8 cellular contexts compared by ENCODE assay signal in the genomic region with DNA sequence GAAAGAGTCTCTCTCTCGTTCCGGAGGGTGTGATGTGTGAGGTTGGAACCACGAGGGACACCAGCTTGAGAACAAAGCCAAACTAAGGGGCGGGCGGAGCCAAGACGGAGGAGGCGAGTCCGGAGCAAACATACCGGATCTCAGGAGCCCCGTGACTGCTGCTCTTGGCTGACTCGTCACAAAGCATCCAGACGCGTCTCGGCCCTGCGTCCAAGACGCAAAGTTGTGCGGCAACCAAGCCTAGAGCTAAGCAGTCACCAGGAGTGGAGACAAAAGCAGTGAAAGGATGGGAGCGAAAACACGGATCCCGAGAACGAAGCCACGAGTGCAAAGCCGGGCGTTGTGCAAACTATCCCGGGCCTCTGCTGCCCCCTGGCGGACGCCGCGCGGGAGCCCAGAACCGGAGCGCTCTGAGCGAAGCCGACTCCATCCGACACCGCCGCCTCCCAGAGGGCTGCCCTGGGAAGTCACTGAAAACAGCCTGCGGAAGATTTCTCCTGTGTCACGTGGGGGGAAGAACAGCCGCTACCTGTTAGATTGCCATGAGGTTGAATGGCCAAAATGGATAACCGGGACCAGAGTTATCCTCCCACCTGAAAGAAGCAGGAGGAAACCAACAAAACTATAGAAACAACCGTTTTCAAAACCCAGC. TPM values are rescaled to one million over a fixed set of nuclear protein-coding genes. Genes with fewer than 3 reads are reported as not detected.
DNase-seq lines count a peak whose midpoint lies in the region; ATAC-seq and TF ChIP-seq lines count a peak whose summit lies in the region.

No MANE protein-coding gene starts in this region.

- H3K27ac ChIP-seq in adrenal gland, result peak overlapping the region in 2 of 5 donors; percentile 41 to 56
- peak overlapping the region; percentile 0 to 72 (median 63) for H3K27ac ChIP-seq in heart right ventricle

- H3K4me1 Mint-ChIP-seq in type B pancreatic cell (ENCODE audit: unreplicated experiment), result peaks cover 15% of the 10 kb centered on the region

- H3K4me1 ChIP-seq in adrenal gland (replicated peaks in 1 of 2) (peaks cover 0 to 9% of the 10 kb centered on the region in 2 donors), heart right ventricle (peaks cover 3 to 35% (median 16%) of the 10 kb centered on the region in 9 donors)

- peak overlapping the region; percentile 92 for H3K27ac Mint-ChIP-seq in type B pancreatic cell

- H3K36me3 ChIP-seq in adrenal gland (replicated peaks in 1 of 2) (no peaks in the 10 kb centered on the region), heart right ventricle (no peaks in the 10 kb centered on the region)

- DNase-seq in GM03348 (ENCODE audit: low spot score) (peak; percentile 95), HFF-Myc (ENCODE audit: extremely low read depth, low read depth) (peak; percentile 63), MV-4-11 (lab: John Stamatoyannopoulos, UW) (peak; percentile 55), T follicular helper cell (ENCODE audit: low read depth) (peak; percentile 67), adrenal gland (peak; percentile 84 to 95 (median 91)), heart right ventricle (peak; percentile 91 to 95), posterior cingulate gyrus (peak; percentile 86 to 99 (median 94)), type B pancreatic cell (ENCODE audit: extremely low spot score, unreplicated experiment) (peak; percentile 98)

- no peaks in the 10 kb centered on the region for H3K9me3 Mint-ChIP-seq in type B pancreatic cell

- WGBS in adrenal gland, 4 donors, result 1 to 2% (median 1%) methylated on average over 17 to 42 of the region's 42 CpGs
- 0 to 1% methylated on average over 42 of the region's 42 CpGs for WGBS in heart right ventricle, 2 donors

- peaks cover 27% of the 10 kb centered on the region for H3K27me3 Mint-ChIP-seq in type B pancreatic cell

- peak overlapping the region; percentile 91 for H3K4me3 Mint-ChIP-seq in type B pancreatic cell

- ATAC-seq in heart right ventricle, result peak; percentile 92 to 98 (median 97)

- H3K27me3 ChIP-seq in adrenal gland, result peaks cover 19% of the 10 kb centered on the region
- peaks cover 0 to 30% (median 7%) of the 10 kb centered on the region in 7 donors for H3K27me3 ChIP-seq in heart right ventricle

- intact Hi-C loops in adrenal gland (cut with DNase I) (loop anchor here (5.0 to 10.0 kb wide), 3 partner anchors 480 to 1192 kb away; partner anchors contain the start of gene CXCL12 (in 1 of the 2)), heart right ventricle (cut with DNase I) (loop anchor here in 7 of 10 donors (2.0 to 10.0 kb wide), 9 partner anchors 476 to 1194 kb away; partner anchors contain the start of gene CXCL12 (in 2 of the 7)), posterior cingulate gyrus (cut with DNase I) (loop anchor here (2.0 to 5.0 kb wide), 3 partner anchors 477 to 1194 kb away; partner anchors contain the start of gene CXCL12)

- TF ChIP-seq POLR2A in adrenal gland (IDR thresholded peaks at IDR 0.05), result no peak

- TF ChIP-seq CTCF in HFF-Myc (IDR thresholded peaks at IDR 0.05; ENCODE audit: low read depth, low read length, missing control alignments) (peak; percentile 96), adrenal gland (IDR thresholded peaks at IDR 0.05) (peak; percentile 91 to 99 (median 96)), heart right ventricle (IDR thresholded peaks at IDR 0.05) (peak; percentile 95 to 99 (median 98)), type B pancreatic cell (conservative IDR thresholded peaks at IDR 0.05) (peak; percentile 99)

- H3K4me3 ChIP-seq in HFF-Myc (replicated peaks; ENCODE audit: low read depth, low read length) (peak overlapping the region; percentile 47), adrenal gland (peak overlapping the region in 2 of 4 donors; percentile 24 to 50), heart right ventricle (peak overlapping the region; percentile 29 to 60 (median 54))

- no peaks in the 10 kb centered on the region for H3K9me3 ChIP-seq in adrenal gland (replicated peaks in 1 of 3)
- no peaks in the 10 kb centered on the region for H3K9me3 ChIP-seq in heart right ventricle

- H3K36me3 Mint-ChIP-seq in type B pancreatic cell, result no peaks in the 10 kb centered on the region

RNA-seq across cellular contexts. Expression of gene TMEM72, which starts 46.4 kb away (rescaled TPM):
- total RNA-seq in adrenal gland (not detected), heart right ventricle (under 1 TPM in 2 of 10 donors, not detected in 8; 0.17 to 0.22 TPM), type B pancreatic cell (ENCODE audit: low replicate concordance) (0.40 and 1.2 TPM in 2 replicates)
- polyA plus RNA-seq in adrenal gland (not detected), heart right ventricle (not detected)
